ENCODE assay signal across 25 cellular contexts in genomic region chr4:186240452-186240847, GRCh38. TPM values are rescaled to one million over a fixed set of nuclear protein-coding genes. Genes with fewer than 3 reads are reported as not detected.
A peak's percentile ranks its signal among the peaks of the same experiment; 100 is the strongest.
DNase-seq lines count a peak whose midpoint lies in the region; ATAC-seq, FAIRE-seq and TF ChIP-seq lines count a peak whose summit lies in the region.
"Had no signal": no experiment of that assay in that cellular context is flagged by ENCODE, and none has a peak within 500 bp of the region (broad histone marks: within the 10 kb centered on the region; RNA-seq: fewer than 3 reads in every experiment).

No MANE protein-coding gene starts in this region.

- no peaks in the 10 kb centered on the region for H4K20me1 ChIP-seq in GM23338 (replicated peaks; ENCODE audit: insufficient read depth)
- peaks cover 0 to 3% of the 10 kb centered on the region in 2 experiments for H4K20me1 ChIP-seq in H1 (replicated peaks in 1 of 2; ENCODE audit: control insufficient read depth in 1 of 2, insufficient read depth in 2 of 2, low read length in 2 of 2)
- H4K20me1 ChIP-seq: BLaER1 treated with 17β-estradiol and CSF1 and Interleukin-3, amounts not matched to agents 10 nM and 100 nM had no signal

- H3K79me1 ChIP-seq in H1 (ENCODE audit: low read depth, low read length), result no peaks in the 10 kb centered on the region
- no peaks in the 10 kb centered on the region for H3K79me1 ChIP-seq in mesendoderm (ENCODE audit: low read length)

- H3K27ac Mint-ChIP-seq in GM23338, result no peak overlapping the region
- H3K27ac Mint-ChIP-seq: CD14-positive monocyte; CD4-positive, alpha-beta T cell; CD8-positive, alpha-beta memory T cell had no signal

- TF ChIP-seq RAD21 in H1 (IDR thresholded peaks at IDR 0.05 in 1 of 2, conservative IDR thresholded peaks at IDR 0.05 in 1 of 2; ENCODE audit: low read depth in 2 of 2, low read length in 2 of 2), result no peak; a peak in 1 of 4 replicates

- H3K27ac ChIP-seq in GM23338 (ENCODE audit: low read depth), result peak overlapping the region; percentile 94; the same call in 1 of the 2 replicates
- peak overlapping the region; percentile 78; the same call in 1 of the 2 replicates for H3K27ac ChIP-seq in HUES6 (ENCODE audit: low read depth, low read length)
- no peak overlapping the region for H3K27ac ChIP-seq in H1 (ENCODE audit: low read depth, low read length)
- no peak overlapping the region for H3K27ac ChIP-seq in mesendoderm (ENCODE audit: low read depth, low read length)
- no peak overlapping the region for H3K27ac ChIP-seq in effector memory CD4-positive, alpha-beta T cell (ENCODE audit: insufficient read depth, low read length, poor library complexity, severe bottlenecking)
- H3K27ac ChIP-seq: A549; BLaER1 treated with 17β-estradiol and CSF1 and Interleukin-3, amounts not matched to agents 10 nM and 100 nM; GM23248 had no signal

- H3K79me2 ChIP-seq in GM23338 (replicated peaks; ENCODE audit: insufficient read depth) (peaks cover 20% of the 10 kb centered on the region), H1 (ENCODE audit: control insufficient read depth in 1 of 2, insufficient read depth in 2 of 2, low read length in 2 of 2) (peaks cover 4 to 23% of the 10 kb centered on the region in 2 experiments; a peak in 2 of 4 replicates), mesendoderm (ENCODE audit: control insufficient read depth, insufficient read depth, low read length) (peaks cover 5% of the 10 kb centered on the region)

- 80% methylated on average over 7 of the region's 7 CpGs; no CpG with 5 or more reads in 1 of the 2 experiments for WGBS in H1 (ENCODE audit: extremely low coverage in 1 of 2, insufficient coverage in 1 of 2, insufficient read length in 1 of 2, insufficient replicate concordance in 2 of 2, low coverage in 1 of 2, low lambda C conversion rate in 2 of 2, missing lambda C conversion rate in 1 of 2), 2 experiments
- no CpG with 5 or more reads among the region's 7 CpGs for WGBS in mesendoderm (ENCODE audit: extremely low coverage, insufficient coverage, low lambda C conversion rate)

- no peak overlapping the region for H3K23ac ChIP-seq in H1 (ENCODE audit: insufficient read length)
- H3K23ac ChIP-seq in mesendoderm (ENCODE audit: low read length), result no peak overlapping the region

- H3K9ac ChIP-seq in HUES6 (ENCODE audit: low read length) (peak overlapping the region; percentile 63), H1 (replicated peaks in 1 of 4; ENCODE audit: extremely low read depth in 1 of 4, low read depth in 3 of 4, low read length in 3 of 4) (0 out of 7 replicates have a peak overlapping the region, but pooled peaks of 1 of the 4 experiments have one; percentile 13), mesendoderm (ENCODE audit: low read length) (peak overlapping the region; percentile 40)
- H3K9ac ChIP-seq: BLaER1 treated with 17β-estradiol and CSF1 and Interleukin-3, amounts not matched to agents 10 nM and 100 nM; GM23248 had no signal

- H3K4me2 ChIP-seq in GM23338, result peak overlapping the region; percentile 66; the same call in 1 of the 2 replicates
- H3K4me2 ChIP-seq in H1 (ENCODE audit: insufficient read depth in 1 of 2, low read depth in 2 of 2, low read length in 2 of 2), result peak overlapping the region; percentile 37 to 95; a peak in 2 of 4 replicates
- H3K4me2 ChIP-seq in mesendoderm (ENCODE audit: low read length), result no peak overlapping the region
- H3K4me2 ChIP-seq: A549; BLaER1 treated with 17β-estradiol and CSF1 and Interleukin-3, amounts not matched to agents 10 nM and 100 nM had no signal

- no peak for TF ChIP-seq POLR2A in H1 (IDR thresholded peaks at IDR 0.05; ENCODE audit: control extremely low read depth in 1 of 2, low read depth in 2 of 2, low read length in 2 of 2)
- TF ChIP-seq POLR2A in GM12891 (IDR thresholded peaks at IDR 0.05; ENCODE audit: low read depth, low read length), result no peak

- peak; percentile 58 for ATAC-seq in GM23338
- no peak for ATAC-seq in GM18909 (IDR thresholded peaks at IDR 0.05; ENCODE audit: poor library complexity, unreplicated experiment)
- ATAC-seq: A549, HCT116 had no signal

- FAIRE-seq in H1 (lab: Jason Lieb, UNC) (no peak), GM12891 (lab: Jason Lieb, UNC) (no peak)
- FAIRE-seq: A549, D721Med, GM12892, GM19239, H54 had no signal

- TF ChIP-seq EP300 in H1 (IDR thresholded peaks at IDR 0.05; ENCODE audit: borderline replicate concordance in 1 of 2, low read depth in 2 of 2, low read length in 2 of 2), result no peak

- no peaks in the 10 kb centered on the region for H3K9me2 ChIP-seq in GM23338 (ENCODE audit: insufficient read depth)

- H3K4me3 ChIP-seq in GM23338, result no peak overlapping the region
- H3K4me3 ChIP-seq in HUES6 (ENCODE audit: low read depth, low read length), result no peak overlapping the region
- no peak overlapping the region for H3K4me3 ChIP-seq in H1 (ENCODE audit: extremely low read depth in 1 of 4, insufficient read depth in 2 of 4, low read depth in 3 of 4, low read length in 4 of 4)
- H3K4me3 ChIP-seq in mesendoderm (ENCODE audit: low read length), result no peak overlapping the region
- no peak overlapping the region for H3K4me3 ChIP-seq in effector memory CD4-positive, alpha-beta T cell (ENCODE audit: insufficient read depth, low read depth, low read length, poor library complexity, severe bottlenecking)
- H3K4me3 ChIP-seq: A549; BLaER1 treated with 17β-estradiol and CSF1 and Interleukin-3, amounts not matched to agents 10 nM and 100 nM; GM23248 had no signal

- peak overlapping the region; percentile 10 for H3K4ac ChIP-seq in H1 (replicated peaks; ENCODE audit: insufficient read length, low read depth, low read length)
- H3K4ac ChIP-seq in mesendoderm (ENCODE audit: low read depth, low read length), result no peak overlapping the region

- H2BK15ac ChIP-seq in H1 (ENCODE audit: low read length) (0 out of 2 replicates have a peak overlapping the region, but pooled peaks have one; percentile 65), mesendoderm (replicated peaks; ENCODE audit: low read depth) (no peak overlapping the region)

- H3K4me1 ChIP-seq in GM23338 (ENCODE audit: insufficient read depth), result peaks cover 22% of the 10 kb centered on the region
- peaks cover 19% of the 10 kb centered on the region for H3K4me1 ChIP-seq in HUES6 (ENCODE audit: control insufficient read depth, insufficient read depth, low read length)
- peaks cover 0 to 6% (median 4%) of the 10 kb centered on the region in 4 experiments; a peak in 5 of 7 replicates for H3K4me1 ChIP-seq in H1 (replicated peaks in 1 of 4; ENCODE audit: control insufficient read depth in 3 of 4, insufficient read depth in 4 of 4, low read length in 3 of 4)
- H3K4me1 ChIP-seq in mesendoderm (ENCODE audit: control insufficient read depth, low read depth, low read length), result peaks cover 6% of the 10 kb centered on the region
- H3K4me1 ChIP-seq in effector memory CD4-positive, alpha-beta T cell (ENCODE audit: control insufficient read depth, insufficient read depth, low read length, poor library complexity, severe bottlenecking), result no peaks in the 10 kb centered on the region
- H3K4me1 ChIP-seq: A549; BE2C; BLaER1 treated with 17β-estradiol and CSF1 and Interleukin-3, amounts not matched to agents 10 nM and 100 nM had no signal

- H3K36me3 Mint-ChIP-seq in GM23338 (ENCODE audit: low read depth), result peaks cover 5% of the 10 kb centered on the region
- H3K36me3 Mint-ChIP-seq: CD14-positive monocyte had no signal

- no peak overlapping the region for H3K14ac ChIP-seq in H1 (ENCODE audit: insufficient read length)

- H3K23me2 ChIP-seq in H1 (ENCODE audit: low read depth, low read length), result peaks cover 3% of the 10 kb centered on the region; the same call in 1 of the 2 replicates

- H2BK12ac ChIP-seq in H1 (ENCODE audit: low read depth, low read length), result peak overlapping the region; percentile 96

- H2BK20ac ChIP-seq in H1 (ENCODE audit: low read length), result no peak overlapping the region

- no peak for TF ChIP-seq CTCF in GM23338 (conservative IDR thresholded peaks at IDR 0.05; ENCODE audit: low read depth in 2 of 2)
- TF ChIP-seq CTCF in H1 (IDR thresholded peaks at IDR 0.05; ENCODE audit: control extremely low read depth in 1 of 3, insufficient read depth in 1 of 3, low read depth in 1 of 3, low read length in 3 of 3), result no peak; a peak in 1 of 4 replicates

- H2AFZ ChIP-seq in GM23338, result no peak overlapping the region
- no peak overlapping the region for H2AFZ ChIP-seq in H1 (ENCODE audit: low read length)
- H2AFZ ChIP-seq: GM23248 had no signal

- peaks cover 5% of the 10 kb centered on the region; the same call in 1 of the 3 replicates for H3K9me3 Mint-ChIP-seq in GM23338
- H3K9me3 Mint-ChIP-seq: CD4-positive, alpha-beta T cell had no signal

- POLR2A ChIA-PET in H1 (lab: Charles Lee; ENCODE audit: partially characterized antibody), result interaction anchor here (0.9 to 2.3 kb wide), 4 partner anchors 9 to 49 kb away, joined by 3 to 8 read pairs (median 7); partner anchors contain the start of gene CYP4V2

- H4K5ac ChIP-seq in H1 (ENCODE audit: insufficient read length, low read depth, low read length) (peak overlapping the region; percentile 6), mesendoderm (ENCODE audit: low read length) (peak overlapping the region; percentile 62)

- H3K27me3 ChIP-seq in GM23338 (ENCODE audit: insufficient read depth) (no peaks in the 10 kb centered on the region), HUES6 (ENCODE audit: control insufficient read depth, insufficient read depth, low read length) (no peaks in the 10 kb centered on the region), H1 (replicated peaks in 1 of 4; ENCODE audit: control insufficient read depth in 3 of 4, extremely low read depth in 1 of 4, insufficient read depth in 3 of 4, low read length in 3 of 4) (no peaks in the 10 kb centered on the region), mesendoderm (ENCODE audit: insufficient read depth, low read length, poor library complexity) (no peaks in the 10 kb centered on the region)
- H3K27me3 ChIP-seq in effector memory CD4-positive, alpha-beta T cell (replicated peaks; ENCODE audit: control insufficient read depth, insufficient read depth, low read length, poor library complexity, severe bottlenecking), result no peaks in the 10 kb centered on the region
- H3K27me3 ChIP-seq: BE2C; BLaER1 treated with 17β-estradiol and CSF1 and Interleukin-3, amounts not matched to agents 10 nM and 100 nM had no signal

- H3F3A ChIP-seq in GM23338 (replicated peaks; ENCODE audit: low read depth), result peaks cover 17% of the 10 kb centered on the region

- CTCF ChIA-PET in H1 (lab: Charles Lee; ENCODE audit: partially characterized antibody), result interaction anchor here (0.9 kb wide), 1 partner anchor 14 kb away, joined by 3 read pairs; no protein-coding TSS in a partner anchor

- no peak overlapping the region for H4K8ac ChIP-seq in H1 (ENCODE audit: extremely low read depth, insufficient read depth, low read length)
- H4K8ac ChIP-seq in mesendoderm (ENCODE audit: low read depth, low read length), result no peak overlapping the region

- H3K4me3 Mint-ChIP-seq in GM23338, result no peak overlapping the region
- H3K4me3 Mint-ChIP-seq: CD14-positive monocyte; CD4-positive, alpha-beta T cell; CD8-positive, alpha-beta memory T cell had no signal

- no peak for DNase-seq in GM23338 (ENCODE audit: low spot score)
- no peak for DNase-seq in H1 (ENCODE audit: low read depth in 1 of 2, low spot score in 2 of 2)
- no peak for DNase-seq in mesendoderm
- no peak for DNase-seq in effector memory CD4-positive, alpha-beta T cell
- no peak for DNase-seq in activated naive CD4-positive, alpha-beta T cell treated with Interleukin-2 at 50 U/mL for 16 hours
- no peak for DNase-seq in GM12891 (ENCODE audit: insufficient read length, low spot score)
- DNase-seq: 8988T; ACHN; BE2C; CD4-positive, alpha-beta T cell; CD8-positive, alpha-beta memory T cell; DMS79; EL; GF-D8; GM23248 had no signal

- H3K27me3 Mint-ChIP-seq in GM23338 (ENCODE audit: insufficient read depth, low read depth, poor library complexity), result peaks cover 5% of the 10 kb centered on the region
- H3K27me3 Mint-ChIP-seq: CD4-positive, alpha-beta T cell; CD8-positive, alpha-beta memory T cell had no signal

- no peak overlapping the region for H3K56ac ChIP-seq in H1 (replicated peaks; ENCODE audit: insufficient read length, low read depth, low read length)
- H3K56ac ChIP-seq in mesendoderm (ENCODE audit: low read length), result peak overlapping the region; percentile 72

- H3K36me3 ChIP-seq in GM23338 (ENCODE audit: insufficient read depth) (no peaks in the 10 kb centered on the region; the same call in 1 of the 2 replicates), HUES6 (ENCODE audit: control insufficient read depth, insufficient read depth, low read length) (peaks cover 24% of the 10 kb centered on the region; the same call in 1 of the 2 replicates), H1 (ENCODE audit: control insufficient read depth in 2 of 4, insufficient read depth in 4 of 4, low read length in 3 of 4) (peaks cover 2 to 31% (median 16%) of the 10 kb centered on the region in 4 experiments; a peak in 5 of 8 replicates), mesendoderm (ENCODE audit: control insufficient read depth, insufficient read depth, low read length) (no peaks in the 10 kb centered on the region)
- H3K36me3 ChIP-seq in effector memory CD4-positive, alpha-beta T cell (ENCODE audit: control insufficient read depth, insufficient read depth, low read length), result no peaks in the 10 kb centered on the region
- H3K36me3 ChIP-seq: BE2C; BLaER1 treated with 17β-estradiol and CSF1 and Interleukin-3, amounts not matched to agents 10 nM and 100 nM had no signal

- H2BK5ac ChIP-seq in H1 (ENCODE audit: low read depth, low read length) (peak overlapping the region; percentile 96), mesendoderm (ENCODE audit: low read length) (no peak overlapping the region)

- peaks cover 10% of the 10 kb centered on the region; the same call in 1 of the 2 replicates for H3K9me3 ChIP-seq in HUES6 (ENCODE audit: control insufficient read depth, insufficient read depth, low read depth, low read length)
- H3K9me3 ChIP-seq in H1 (ENCODE audit: insufficient read depth in 2 of 2, low read depth in 1 of 2, low read length in 1 of 2), result no peaks in the 10 kb centered on the region; a peak in 2 of 4 replicates
- no peaks in the 10 kb centered on the region for H3K9me3 ChIP-seq in effector memory CD4-positive, alpha-beta T cell (ENCODE audit: control insufficient read depth, low read length)
- H3K9me3 ChIP-seq: A549, BE2C had no signal

- H4K91ac ChIP-seq in H1 (replicated peaks; ENCODE audit: insufficient read length, low read length), result peak overlapping the region; percentile 14

- H2BK120ac ChIP-seq in H1 (replicated peaks; ENCODE audit: low read depth, low read length) (peak overlapping the region; percentile 8), mesendoderm (ENCODE audit: low read depth, low read length) (no peak overlapping the region)

- H2AK5ac ChIP-seq in H1 (ENCODE audit: low read depth, low read length) (peak overlapping the region; percentile 61; the same call in 1 of the 2 replicates), mesendoderm (ENCODE audit: low read length) (peak overlapping the region; percentile 18)

- H3K18ac ChIP-seq in H1 (ENCODE audit: extremely low read depth, low read length) (peak overlapping the region; percentile 89; the same call in 1 of the 2 replicates), mesendoderm (ENCODE audit: low read length) (no peak overlapping the region)

- peaks cover 6% of the 10 kb centered on the region for H3K4me1 Mint-ChIP-seq in GM23338
- H3K4me1 Mint-ChIP-seq: CD14-positive monocyte; CD8-positive, alpha-beta memory T cell had no signal

RNA-seq across cellular contexts. Expression of gene KLKB1, which starts 13.1 kb away (rescaled TPM):
- total RNA-seq in GM23338 (2014; rRNA removed; shearing (Covaris generic)), result 10.9 and 22.7 TPM in 2 replicates
- polyA plus RNA-seq in GM23338 (2016; fragmentation: Nextera tagmentation; extraction: Ambion mirVana), result 6.2 and 8.6 TPM in 2 replicates
- 20.1 and 20.9 TPM in 2 replicates for total RNA-seq in H1 (2021; fragmentation: NEBNext Ultra II Directional; extraction: Animal tissue kit (Norgen Biotek cat#: 25700))
- 7.5 and 12.0 TPM in 2 replicates for polyA plus RNA-seq in H1 (2011; rRNA removed)
- 13.2 TPM for polyA plus RNA-seq in H1 (2011; cell fraction: cytosol; rRNA removed)
- polyA plus RNA-seq in H1 (2011; cell fraction: nucleus; rRNA removed), result 9.8 TPM
- 21.0 to 30.7 TPM (median 21.7 TPM) in 4 replicates for polyA plus RNA-seq in H1 (2012, experiment 1 of 2)
- polyA plus RNA-seq in H1 (2012, experiment 2 of 2), result 2.5 TPM
- 16.9 TPM for polyA plus RNA-seq in H1 (2013, experiment 1 of 2)
- 15.6 TPM for polyA plus RNA-seq in H1 (2013, experiment 2 of 2)
- polyA minus RNA-seq in H1 (2011; rRNA and poly(A)+ RNA removed), result 11.2 and 18.7 TPM in 2 replicates
- polyA minus RNA-seq in H1 (2011; cell fraction: cytosol; rRNA and poly(A)+ RNA removed), result 7.1 TPM
- polyA minus RNA-seq in H1 (2011; cell fraction: nucleus; rRNA and poly(A)+ RNA removed), result 5.7 TPM
- 9.3 TPM for polyA plus RNA-seq in mesendoderm (2013, experiment 1 of 2)
- 9.3 TPM for polyA plus RNA-seq in mesendoderm (2013, experiment 2 of 2)
- polyA plus RNA-seq in GM12891 (2012; ENCODE audit: low read depth, missing spikeins), result 0.09 TPM
- total RNA-seq: GM23248 had no signal
- polyA plus RNA-seq: CD14-positive monocyte; CD8-positive, alpha-beta memory T cell; GM23248 had no signal

RNA-seq across cellular contexts. Expression of gene F11, which starts 25.5 kb away (rescaled TPM):
- 1.5 and 2.1 TPM in 2 replicates for total RNA-seq in GM23338 (2014; rRNA removed; shearing (Covaris generic))
- polyA plus RNA-seq in GM23338 (2016; fragmentation: Nextera tagmentation; extraction: Ambion mirVana) (0.74 TPM in 1 of 2 replicates, not detected in the other), H1 (2011; rRNA removed) (0.27 and 0.55 TPM in 2 replicates)
- 0.54 and 0.99 TPM in 2 replicates for total RNA-seq in H1 (2021; fragmentation: NEBNext Ultra II Directional; extraction: Animal tissue kit (Norgen Biotek cat#: 25700))
- 0.58 TPM for polyA plus RNA-seq in H1 (2011; cell fraction: cytosol; rRNA removed)
- 1.1 TPM for polyA plus RNA-seq in H1 (2011; cell fraction: nucleus; rRNA removed)
- polyA plus RNA-seq in H1 (2012, experiment 1 of 2), result 0.25 to 0.98 TPM (median 0.59 TPM) in 4 replicates
- not detected for polyA plus RNA-seq in H1 (2012, experiment 2 of 2)
- 0.95 TPM for polyA plus RNA-seq in H1 (2013, experiment 1 of 2)
- polyA plus RNA-seq in H1 (2013, experiment 2 of 2), result 0.94 TPM
- polyA minus RNA-seq in H1 (2011; rRNA and poly(A)+ RNA removed), result 0.63 and 0.91 TPM in 2 replicates
- not detected for polyA minus RNA-seq in H1 (2011; cell fraction: cytosol; rRNA and poly(A)+ RNA removed)
- polyA minus RNA-seq in H1 (2011; cell fraction: nucleus; rRNA and poly(A)+ RNA removed), result 0.80 TPM
- 0.22 TPM for polyA plus RNA-seq in mesendoderm (2013, experiment 1 of 2)
- 0.13 TPM for polyA plus RNA-seq in mesendoderm (2013, experiment 2 of 2)
- not detected for polyA plus RNA-seq in GM12891 (2012; ENCODE audit: low read depth, missing spikeins)
- total RNA-seq: CD4-positive, alpha-beta T cell; CD8-positive, alpha-beta memory T cell; GM23248 had no signal
- polyA plus RNA-seq: A549; CD14-positive monocyte; CD8-positive, alpha-beta memory T cell; GM23248 had no signal

RNA-seq across cellular contexts. Expression of gene CYP4V2, which starts 49.1 kb away (rescaled TPM):
- total RNA-seq in GM23338 (2014; rRNA removed; shearing (Covaris generic)), result 3.1 and 3.4 TPM in 2 replicates
- polyA plus RNA-seq in GM23338 (2016; fragmentation: Nextera tagmentation; extraction: Ambion mirVana) (1.4 and 1.5 TPM in 2 replicates), H1 (2011; rRNA removed) (0.65 and 0.82 TPM in 2 replicates)
- total RNA-seq in H1 (2021; fragmentation: NEBNext Ultra II Directional; extraction: Animal tissue kit (Norgen Biotek cat#: 25700)), result 1.0 and 1.4 TPM in 2 replicates
- polyA plus RNA-seq in H1 (2011; cell fraction: cytosol; rRNA removed), result 1.5 TPM
- 1.1 TPM for polyA plus RNA-seq in H1 (2011; cell fraction: nucleus; rRNA removed)
- polyA plus RNA-seq in H1 (2012, experiment 1 of 2), result 0.52 to 0.94 TPM (median 0.69 TPM) in 4 replicates
- polyA plus RNA-seq in H1 (2012, experiment 2 of 2), result not detected
- 0.81 TPM for polyA plus RNA-seq in H1 (2013, experiment 1 of 2)
- 0.59 TPM for polyA plus RNA-seq in H1 (2013, experiment 2 of 2)
- polyA minus RNA-seq in H1 (2011; rRNA and poly(A)+ RNA removed), result 0.37 and 0.79 TPM in 2 replicates
- polyA minus RNA-seq in H1 (2011; cell fraction: cytosol; rRNA and poly(A)+ RNA removed), result 1.1 TPM
- 1.9 TPM for polyA minus RNA-seq in H1 (2011; cell fraction: nucleus; rRNA and poly(A)+ RNA removed)
- polyA plus RNA-seq in mesendoderm (2013, experiment 1 of 2), result 0.53 TPM
- 0.50 TPM for polyA plus RNA-seq in mesendoderm (2013, experiment 2 of 2)
- 1.5 TPM for polyA plus RNA-seq in GM12891 (2012; ENCODE audit: low read depth, missing spikeins)

Comparison
In these comparisons a context has a peak if more than half of its experiments do, and no peak if none do; other contexts are left out.
1. H3K27ac ChIP-seq: peak in GM23338 (single experiment) and HUES6 (single experiment); none in H1 (single experiment), mesendoderm (single experiment) and effector memory CD4-positive, alpha-beta T cell (single experiment).